Comparison of ENCODE assay signal across 14 cellular contexts in genomic region chr3:53235545-53235944, GRCh38. TPM values are rescaled to one million over a fixed set of nuclear protein-coding genes. Genes with fewer than 3 reads are reported as not detected.
DNase-seq lines count a peak whose midpoint lies in the region; ATAC-seq, FAIRE-seq and TF ChIP-seq lines count a peak whose summit lies in the region.
"Had no signal": no experiment of that assay in that cellular context is flagged by ENCODE, and none has a peak within 500 bp of the region (broad histone marks: within the 10 kb centered on the region; RNA-seq: fewer than 3 reads in every experiment).

No MANE protein-coding gene starts in this region.

- no peak overlapping the region for H3K4me3 ChIP-seq in kidney (ENCODE audit: low read length in 2 of 2)

- H3K27ac ChIP-seq in C4-2B (peak overlapping the region; percentile 76), cingulate gyrus (ENCODE audit: low read depth, low read length) (peak overlapping the region; percentile 88), kidney (ENCODE audit: low read depth in 2 of 2, low read length in 2 of 2) (peak overlapping the region in 1 of 2 donors; percentile 80)
- H3K27ac ChIP-seq: parathyroid adenoma had no signal

- H3K36me3 Mint-ChIP-seq in HFFc6 (ENCODE audit: low read depth) (peaks cover 45% of the 10 kb centered on the region), neural crest cell (ENCODE audit: low read depth) (no peaks in the 10 kb centered on the region)

- H3K27ac Mint-ChIP-seq in HFFc6 (peak overlapping the region; percentile 95), neural crest cell (ENCODE audit: unreplicated experiment) (peak overlapping the region; percentile 86)
- H3K27ac Mint-ChIP-seq: type B pancreatic cell had no signal

- in situ Hi-C loops in KBM-7 (cut with MboI; ENCODE audit: low pct_unique_long_range_greater_than_20kb, low sequenced_read_pairs) = no loop called here

- H3K4me1 ChIP-seq in kidney (ENCODE audit: control insufficient read depth in 1 of 2, insufficient read depth in 1 of 2, low read depth in 1 of 2, low read length in 2 of 2) = peaks cover 26% of the 10 kb centered on the region in 2 donors
- H3K4me1 ChIP-seq: parathyroid adenoma had no signal

- H3K9ac ChIP-seq in kidney (ENCODE audit: low read length in 2 of 2) = peak overlapping the region in 1 of 2 donors; percentile 13
- H3K9ac ChIP-seq: parathyroid adenoma had no signal

- TF ChIP-seq CTCF in C4-2B (conservative IDR thresholded peaks at IDR 0.05) (no peak), HFFc6 (IDR thresholded peaks at IDR 0.05) (no peak), neural crest cell (conservative IDR thresholded peaks at IDR 0.05) (no peak), kidney (IDR thresholded peaks at IDR 0.05; ENCODE audit: borderline replicate concordance, extremely low read depth, insufficient read depth) (no peak)

- peaks cover 2% of the 10 kb centered on the region; the same call in 1 of the 2 replicates for H3K27me3 Mint-ChIP-seq in HFFc6 (ENCODE audit: insufficient read depth)
- no peaks in the 10 kb centered on the region for H3K27me3 Mint-ChIP-seq in neural crest cell (ENCODE audit: low read depth)
- H3K27me3 Mint-ChIP-seq: type B pancreatic cell had no signal

- no peak for FAIRE-seq in kidney (lab: Jason Lieb, UNC)
- FAIRE-seq: islet of Langerhans had no signal

- H3K9me3 Mint-ChIP-seq in HFFc6 (no peaks in the 10 kb centered on the region), neural crest cell (no peaks in the 10 kb centered on the region)
- H3K9me3 Mint-ChIP-seq: type B pancreatic cell had no signal

- no peaks in the 10 kb centered on the region for H3K9me3 ChIP-seq in kidney (ENCODE audit: control insufficient read depth in 1 of 2, low read length in 2 of 2)

- H3K4me3 Mint-ChIP-seq in HFFc6 (no peak overlapping the region), neural crest cell (no peak overlapping the region)
- H3K4me3 Mint-ChIP-seq: type B pancreatic cell had no signal

- no peak for ATAC-seq in GM21825 (IDR thresholded peaks at IDR 0.05; ENCODE audit: unreplicated experiment)

- peaks cover 62% of the 10 kb centered on the region for H3K4me1 Mint-ChIP-seq in HFFc6 (ENCODE audit: low read depth)
- peaks cover 4% of the 10 kb centered on the region for H3K4me1 Mint-ChIP-seq in neural crest cell

- peaks cover 20 to 31% of the 10 kb centered on the region in 2 donors for H3K36me3 ChIP-seq in kidney (ENCODE audit: control insufficient read depth in 1 of 2, insufficient read depth in 2 of 2, low read length in 2 of 2)

- intact Hi-C loops in kidney (cut with DNase I) = no loop called here

- no peak for DNase-seq in HFFc6
- DNase-seq in neural crest cell (ENCODE audit: low read depth, low spot score) = no peak
- DNase-seq in amniotic stem cell (lab: John Stamatoyannopoulos, UW) = no peak
- no peak for DNase-seq in KBM-7
- DNase-seq in kidney = no peak
- DNase-seq: NCI-H1048; NCI-H510A treated with DMSO at 0.1 percent for 48 hours; stimulated activated CD4-positive, alpha-beta T cell treated with anti-CD3 and anti-CD28 coated beads, Interleukin-4, amount 100 ng/mL, for 4 hours had no signal

RNA-seq across cellular contexts. Expression of gene TKT, which starts 20.3 kb away (rescaled TPM):
- 100 to 1,000 TPM; 335 to 562 (median 471) TPM for total RNA-seq in HFFc6 (2021; fragmentation: NEBNext Ultra II Directional; extraction: Animal tissue kit (Norgen Biotek cat#: 25700))
- total RNA-seq in neural crest cell (556 and 564 TPM in 2 replicates), kidney (182 TPM)
- polyA plus RNA-seq in kidney (ENCODE audit: insufficient read depth, low read depth, low replicate concordance) = 224 TPM
